19 cellular contexts compared by ENCODE assay signal in the genomic region with DNA sequence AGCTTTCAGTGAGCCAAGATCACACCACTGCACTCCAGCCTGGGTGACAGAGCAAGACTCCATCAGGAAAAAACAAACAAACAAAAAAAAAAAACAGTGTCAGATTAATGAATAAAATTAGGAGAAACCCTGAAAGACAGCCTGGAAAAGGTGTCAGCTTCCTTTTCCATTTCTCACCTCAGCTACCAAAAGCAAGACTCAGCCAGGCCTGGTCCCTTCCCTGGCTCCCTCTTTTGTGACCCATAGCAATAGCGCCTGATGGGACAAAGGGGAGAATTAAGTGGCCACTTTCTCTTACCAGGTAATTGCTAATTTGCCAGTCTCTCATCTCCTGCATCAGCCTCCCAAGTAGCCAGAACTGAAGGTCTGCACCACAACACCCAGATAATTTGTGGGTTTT. TPM values are rescaled to one million over a fixed set of nuclear protein-coding genes. Genes with fewer than 3 reads are reported as not detected.
A peak's percentile ranks its signal among the peaks of the same experiment; 100 is the strongest.
DNase-seq lines count a peak whose midpoint lies in the region; FAIRE-seq and TF ChIP-seq lines count a peak whose summit lies in the region.
"Had no signal": no experiment of that assay in that cellular context is flagged by ENCODE, and none has a peak within 500 bp of the region (broad histone marks: within the 10 kb centered on the region; RNA-seq: fewer than 3 reads in every experiment).

No MANE protein-coding gene starts in this region.

- H3K9me3 ChIP-seq in adrenal gland (replicated peaks in 1 of 3), result no peaks in the 10 kb centered on the region
- H3K9me3 ChIP-seq in esophagus muscularis mucosa, result no peaks in the 10 kb centered on the region
- H3K9me3 ChIP-seq in prostate gland, result no peaks in the 10 kb centered on the region
- no peaks in the 10 kb centered on the region for H3K9me3 ChIP-seq in thyroid gland

- H3K4me1 ChIP-seq in adrenal gland (replicated peaks in 1 of 2) (peaks cover 0 to 4% of the 10 kb centered on the region in 2 donors), esophagus muscularis mucosa (peaks cover 25 to 60% (median 45%) of the 10 kb centered on the region in 4 donors), prostate gland (replicated peaks) (no peaks in the 10 kb centered on the region), thyroid gland (peaks cover 4 to 8% of the 10 kb centered on the region in 2 donors)

- DNase-seq in adrenal gland, result no peak
- DNase-seq in esophagus muscularis mucosa (ENCODE audit: extremely low spot score), result no peak
- no peak for DNase-seq in prostate gland (ENCODE audit: low spot score)
- no peak for DNase-seq in thyroid gland
- no peak for DNase-seq in GM12891 (ENCODE audit: insufficient read length, low spot score)
- no peak for DNase-seq in effector CD4-positive, alpha-beta T cell
- DNase-seq in stimulated activated CD8-positive, alpha-beta memory T cell treated with anti-CD3 and anti-CD28 coated beads, Interleukin-4, amount 100 ng/mL, for 48 hours, result no peak
- DNase-seq: activated CD4-positive, alpha-beta memory T cell treated with anti-CD3 and anti-CD28 coated beads for 36 hours; activated naive CD4-positive, alpha-beta T cell treated with anti-CD3 and anti-CD28 coated beads, Interleukin-2, amount 10 ng/mL, durations not matched to agents 7 days and 5 days; CD8-positive, alpha-beta memory T cell; kidney; midbrain; NCI-H187; PC-9; stimulated activated CD4-positive, alpha-beta T cell treated with anti-CD3 and anti-CD28 coated beads, Interleukin-1b, Interleukin-23, amount 100 ng/mL, for 48 hours; stimulated activated naive CD8-positive, alpha-beta T cell treated with anti-CD3 and anti-CD28 coated beads, Interleukin-15, amount 100 ng/mL, for 72 hours had no signal

- H3K27me3 ChIP-seq in adrenal gland (no peaks in the 10 kb centered on the region), esophagus muscularis mucosa (no peaks in the 10 kb centered on the region), prostate gland (replicated peaks; ENCODE audit: insufficient read depth) (no peaks in the 10 kb centered on the region), thyroid gland (no peaks in the 10 kb centered on the region)

- H3K36me3 ChIP-seq in adrenal gland (replicated peaks in 1 of 2) (no peaks in the 10 kb centered on the region), esophagus muscularis mucosa (no peaks in the 10 kb centered on the region), prostate gland (no peaks in the 10 kb centered on the region), thyroid gland (no peaks in the 10 kb centered on the region)

- no peak overlapping the region for H3K4me3 ChIP-seq in adrenal gland
- H3K4me3 ChIP-seq in esophagus muscularis mucosa, result peak overlapping the region in 1 of 4 donors; percentile 19
- no peak overlapping the region for H3K4me3 ChIP-seq in prostate gland
- no peak overlapping the region for H3K4me3 ChIP-seq in thyroid gland (replicated peaks in 1 of 3)
- H3K4me3 ChIP-seq: PC-9, SK-N-MC had no signal

- H3K27ac ChIP-seq in adrenal gland (peak overlapping the region in 3 of 5 donors; percentile 41 to 64 (median 60)), esophagus muscularis mucosa (replicated peaks in 1 of 4) (peak overlapping the region; percentile 67 to 99 (median 86)), prostate gland (peak overlapping the region; percentile 43 to 74), thyroid gland (peak overlapping the region; percentile 29 to 68 (median 68))
- H3K27ac ChIP-seq: PC-9, SK-N-MC had no signal

- no peak for FAIRE-seq in GM12891 (lab: Jason Lieb, UNC)
- FAIRE-seq: colon, GM18507, kidney had no signal

- intact Hi-C loops in adrenal gland (cut with DNase I) (loop anchor here (2.0 to 10.0 kb wide), 2 partner anchors 32 to 116 kb away; partner anchors contain the start of gene RAPGEFL1 (in 1 of the 2)), esophagus muscularis mucosa (cut with DNase I) (loop anchor here (5.0 kb wide), 1 partner anchor 33 kb away; no protein-coding TSS in a partner anchor), prostate gland (cut with DNase I) (no loop called here), thyroid gland (cut with DNase I) (no loop called here)

- TF ChIP-seq POLR2A in adrenal gland (IDR thresholded peaks at IDR 0.05) (no peak), esophagus muscularis mucosa (IDR thresholded peaks at IDR 0.05; ENCODE audit: low read depth) (no peak), prostate gland (IDR thresholded peaks at IDR 0.05) (no peak), thyroid gland (IDR thresholded peaks at IDR 0.05) (no peak), GM12891 (IDR thresholded peaks at IDR 0.05; ENCODE audit: low read depth, low read length) (no peak)

- 84 to 94% (median 92%) methylated on average over 1 of the region's 1 CpG for WGBS in adrenal gland, 4 donors
- 100% methylated on average over 1 of the region's 1 CpG for WGBS in esophagus muscularis mucosa
- 95% methylated on average over 1 of the region's 1 CpG for WGBS in prostate gland
- 100% methylated on average over 1 of the region's 1 CpG for WGBS in thyroid gland, 2 donors

- TF ChIP-seq CTCF in adrenal gland (IDR thresholded peaks at IDR 0.05) (no peak), esophagus muscularis mucosa (IDR thresholded peaks at IDR 0.05) (no peak), prostate gland (IDR thresholded peaks at IDR 0.05) (no peak), thyroid gland (IDR thresholded peaks at IDR 0.05) (no peak)

- no peak for TF ChIP-seq EP300 in esophagus muscularis mucosa (IDR thresholded peaks at IDR 0.05)

TF ChIP-seq in GM12891, 5 proteins besides CTCF, POLR2A, EP300 and RAD21:
- TF ChIP-seq SPI1 (IDR thresholded peaks at IDR 0.05; ENCODE audit: low read depth, low read length) (no peak), POLR2AphosphoS5 (IDR thresholded peaks at IDR 0.05; ENCODE audit: low read depth, low read length) (no peak)

RNA-seq across cellular contexts. Expression of gene THRA, which starts 3.9 kb away (rescaled TPM):
- 100 to 1,000 TPM in 3 of 8 donors, 10 to 100 TPM in 5; 46.1 to 110 (median 76.4) TPM for total RNA-seq in adrenal gland
- 10 to 100 TPM; 41.8 to 62.3 (median 50.9) TPM for polyA plus RNA-seq in adrenal gland
- 100 to 1,000 TPM in 2 of 4 donors, 10 to 100 TPM in 2; 69.7 to 112 (median 85.2) TPM for total RNA-seq in esophagus muscularis mucosa
- 10 to 100 TPM; 35.2 to 79.8 TPM for total RNA-seq in prostate gland
- 10 to 100 TPM; 34.0 to 52.9 (median 44.8) TPM for total RNA-seq in thyroid gland
- polyA plus RNA-seq in GM12891 (2012; ENCODE audit: low read depth, missing spikeins), result 1.9 TPM

RNA-seq across cellular contexts. Expression of gene MED24, which starts 4.7 kb away (rescaled TPM):
- total RNA-seq in adrenal gland (100 to 1,000 TPM in 1 of 8 donors, 10 to 100 TPM in 7; 57.1 to 127 (median 78.1) TPM), esophagus muscularis mucosa (10 to 100 TPM; 33.6 to 43.6 (median 37.4) TPM), prostate gland (100 to 1,000 TPM in 1 of 2 donors, 10 to 100 TPM in 1; 55.2 to 167 TPM), thyroid gland (10 to 100 TPM; 37.1 to 68.4 (median 56.6) TPM)
- 100 to 1,000 TPM in 1 of 3 donors, 10 to 100 TPM in 2; 50.3 to 103 (median 92.9) TPM for polyA plus RNA-seq in adrenal gland
- 41.6 TPM for polyA plus RNA-seq in GM12891 (2012; ENCODE audit: low read depth, missing spikeins)

RNA-seq across cellular contexts. Expression of gene NR1D1, which starts 41.5 kb away (rescaled TPM):
- total RNA-seq in adrenal gland (10 to 100 TPM; 14.0 to 69.1 (median 41.4) TPM), esophagus muscularis mucosa (10 to 100 TPM in 3 of 4 donors, 1 to 10 TPM in 1; 6.1 to 24.2 (median 14.5) TPM), prostate gland (10 to 100 TPM; 10.7 to 35.2 TPM), thyroid gland (1 to 10 TPM; 3.4 to 9.9 (median 5.1) TPM)
- 10 to 100 TPM; 34.5 to 59.0 (median 36.6) TPM for polyA plus RNA-seq in adrenal gland
- 1.6 TPM for polyA plus RNA-seq in GM12891 (2012; ENCODE audit: low read depth, missing spikeins)

RNA-seq across cellular contexts. Expression of gene CSF3, which starts 43.6 kb away (rescaled TPM):
- under 1 TPM in 4 of 8 donors, not detected in 4; 0.32 to 0.74 (median 0.44) TPM for total RNA-seq in adrenal gland
- polyA plus RNA-seq in adrenal gland, result 1 to 10 TPM in 1 of 3 donors, under 1 TPM in 2; 0.24 to 6.1 (median 0.80) TPM
- total RNA-seq in esophagus muscularis mucosa, result 10 to 100 TPM in 1 of 4 donors, under 1 TPM in 3; 0.32 to 19.4 (median 0.58) TPM
- 1 to 10 TPM in 1 of 2 donors, under 1 TPM in 1; 0.41 to 2.2 TPM for total RNA-seq in prostate gland
- not detected for total RNA-seq in thyroid gland
- polyA plus RNA-seq in GM12891 (2012; ENCODE audit: low read depth, missing spikeins), result 0.24 TPM
- total RNA-seq: activated CD4-positive, alpha-beta memory T cell treated with anti-CD3 and anti-CD28 coated beads for 36 hours; CD8-positive, alpha-beta memory T cell; kidney; PC-9 had no signal
- polyA plus RNA-seq: CD8-positive, alpha-beta memory T cell had no signal

Comparison
In these comparisons a context has a peak if more than half of its experiments do, and no peak if none do; other contexts are left out.
1. intact Hi-C loops: an anchor here in adrenal gland (2.0 to 10.0 kb wide) and esophagus muscularis mucosa (5.0 kb wide); none called in prostate gland and thyroid gland.